In genomic region chr5:95731571-95732554, GRCh38 we compare ENCODE assay signal across 1 cellular context.
TF ChIP-seq lines count a peak whose summit lies in the region.

No MANE protein-coding gene starts in this region.

TF ChIP-seq in GM12878, 131 proteins besides CTCF, POLR2A, EP300 and RAD21 (continued from another document):
- TF ChIP-seq PRDM15 (CRISPR knock-in tag; IDR thresholded peaks at IDR 0.05) (no peak), CREB1 (IDR thresholded peaks at IDR 0.05; ENCODE audit: low read depth) (no peak), IKZF1 (conservative IDR thresholded peaks at IDR 0.05) (peak; percentile 73), MLLT1 (IDR thresholded peaks at IDR 0.05) (peak; percentile 60), E2F4 (IDR thresholded peaks at IDR 0.05; ENCODE audit: low read depth, low read length) (no peak), EED (IDR thresholded peaks at IDR 0.05; ENCODE audit: low read depth) (peak; percentile 63; the same call in 1 of the 2 replicates)
